In the genomic region with DNA sequence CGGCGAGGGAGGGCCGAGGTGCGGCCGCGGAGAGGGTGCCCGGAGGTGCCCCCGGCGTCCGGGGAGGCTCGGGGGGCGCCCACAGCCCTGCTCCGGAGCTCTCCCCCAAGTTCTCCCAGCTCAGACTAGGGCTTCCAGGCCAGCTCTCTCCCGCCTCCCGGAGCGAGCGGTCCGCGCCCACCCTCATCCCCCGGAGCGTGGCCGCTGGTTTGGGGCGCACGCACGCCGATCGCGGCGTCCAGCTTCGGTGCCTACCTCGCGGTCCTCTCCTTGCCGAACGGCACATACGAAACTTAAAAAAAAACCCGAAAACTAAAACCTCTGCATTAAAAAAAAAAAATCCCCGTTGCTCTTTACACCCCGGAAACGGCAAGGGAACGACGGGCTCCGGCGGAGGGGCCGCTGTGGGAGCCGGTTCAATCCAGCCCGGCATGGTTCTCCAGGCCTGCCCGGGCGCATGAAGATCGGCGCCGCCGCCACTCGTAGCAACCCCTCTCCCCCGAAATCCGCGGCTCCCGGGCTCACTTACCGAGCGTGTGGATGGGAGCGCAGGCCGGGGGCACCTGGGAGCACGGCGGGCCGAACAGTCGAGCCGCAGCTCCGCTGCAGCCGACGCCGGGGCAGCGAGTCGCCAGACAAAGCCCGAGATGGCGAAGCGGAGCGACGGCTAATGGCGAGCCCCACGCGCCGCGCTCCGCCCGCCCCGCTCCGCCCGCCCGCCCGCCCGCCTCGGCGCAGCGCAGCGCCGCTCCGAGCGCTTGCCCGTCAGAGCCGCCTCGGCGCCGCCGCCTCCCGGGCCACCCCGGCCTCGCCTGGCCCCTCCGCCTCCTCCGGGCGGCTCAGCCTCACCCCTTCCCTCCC, we compare ENCODE assay signal across 1 cellular context.
TF ChIP-seq lines count a peak whose summit lies in the region.

No MANE protein-coding gene starts in this region.

TF ChIP-seq in H1, 55 proteins besides CTCF, POLR2A, EP300 and RAD21:
- TF ChIP-seq HDAC2 (IDR thresholded peaks at IDR 0.05; ENCODE audit: borderline replicate concordance in 1 of 2, low read depth in 2 of 2, low read length in 2 of 2) (no peak), SRF (IDR thresholded peaks at IDR 0.05; ENCODE audit: low read depth, low read length) (no peak), CBX8 (IDR thresholded peaks at IDR 0.05; ENCODE audit: borderline replicate concordance, low read depth, low read length) (no peak), CHD2 (IDR thresholded peaks at IDR 0.05; ENCODE audit: low read length) (no peak), TEAD4 (IDR thresholded peaks at IDR 0.05; ENCODE audit: low read depth, low read length) (no peak), TAF1 (IDR thresholded peaks at IDR 0.05; ENCODE audit: low read depth, low read length) (0 out of 2 replicates have a peak, but pooled peaks have one; percentile 17), TCF12 (IDR thresholded peaks at IDR 0.05; ENCODE audit: low read depth, low read length) (no peak), SIRT6 (IDR thresholded peaks at IDR 0.05; ENCODE audit: low read length) (no peak), PHF8 (conservative IDR thresholded peaks at IDR 0.05; ENCODE audit: low read depth, low read length) (peak; percentile 55), GTF2F1 (IDR thresholded peaks at IDR 0.05; ENCODE audit: borderline replicate concordance, low read depth, low read length) (no peak), BCL11A (IDR thresholded peaks at IDR 0.05; ENCODE audit: low read depth in 2 of 2, low read length in 2 of 2) (no peak)
- TF ChIP-seq, protein P1, sequence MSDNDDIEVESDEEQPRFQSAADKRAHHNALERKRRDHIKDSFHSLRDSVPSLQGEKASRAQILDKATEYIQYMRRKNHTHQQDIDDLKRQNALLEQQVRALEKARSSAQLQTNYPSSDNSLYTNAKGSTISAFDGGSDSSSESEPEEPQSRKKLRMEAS (IDR thresholded peaks at IDR 0.05), result peak; percentile 45; the same call in 1 of the 2 replicates
